Comparison of ENCODE assay signal across 14 cellular contexts in the genomic region with DNA sequence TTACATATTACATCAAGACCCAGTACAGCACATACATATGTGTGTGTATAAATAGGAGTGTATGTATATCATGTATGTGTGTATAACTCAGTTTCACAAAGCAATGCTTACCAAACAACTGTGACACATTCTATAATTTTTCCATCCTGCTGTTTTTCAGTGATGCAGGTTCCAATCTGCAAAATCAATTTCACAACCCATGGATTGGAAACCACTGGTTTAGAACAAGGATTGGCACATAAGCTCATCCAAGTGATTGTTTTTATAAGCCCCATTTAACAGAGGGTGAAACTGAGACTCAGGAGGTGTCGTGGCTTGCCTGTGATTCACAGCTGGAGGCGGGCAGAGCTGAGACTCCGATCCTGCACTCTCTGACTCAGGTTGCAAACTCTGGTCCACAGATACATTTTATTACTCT.
DNase-seq lines count a peak whose midpoint lies in the region; ATAC-seq and TF ChIP-seq lines count a peak whose summit lies in the region.
"Had no signal": no experiment of that assay in that cellular context is flagged by ENCODE, and none has a peak within 500 bp of the region (broad histone marks: within the 10 kb centered on the region; RNA-seq: fewer than 3 reads in every experiment).

No MANE protein-coding gene starts in this region.

- no peak for ATAC-seq in RWPE2 (ENCODE audit: low read depth)

- H3K9me3 ChIP-seq in RWPE2 (ENCODE audit: severe bottlenecking) (no peaks in the 10 kb centered on the region), esophagus squamous epithelium (no peaks in the 10 kb centered on the region)
- H3K9me3 ChIP-seq: uterus had no signal

- H3K4me3 ChIP-seq in RWPE2 (ENCODE audit: severe bottlenecking) (no peak overlapping the region), esophagus squamous epithelium (no peak overlapping the region)
- H3K4me3 ChIP-seq: SK-N-MC, uterus had no signal

- DNase-seq in activated CD8-positive, alpha-beta memory T cell treated with anti-CD3 and anti-CD28 coated beads, Interleukin-2, amount 50 U/mL, for 24 hours (ENCODE audit: extremely low read depth), result peak; percentile 36
- no peak for DNase-seq in activated CD8-positive, alpha-beta memory T cell treated with anti-CD3 and anti-CD28 coated beads for 24 hours
- DNase-seq in RWPE2 (ENCODE audit: low spot score), result no peak
- DNase-seq in esophagus squamous epithelium (lab: John Stamatoyannopoulos, UW), result no peak
- DNase-seq in stimulated activated CD8-positive, alpha-beta memory T cell treated with anti-CD3 and anti-CD28 coated beads, Interleukin-7, amount 100 ng/mL, for 24 hours (ENCODE audit: low read depth), result peak; percentile 23
- no peak for DNase-seq in NAMALWA (ENCODE audit: low spot score)
- no peak for DNase-seq in DMS153 treated with DMSO at 0.1 percent for 48 hours (lab: John Stamatoyannopoulos, UW; ENCODE audit: unreplicated experiment)
- no peak for DNase-seq in NCI-H1092 (lab: John Stamatoyannopoulos, UW)
- DNase-seq: KG1, naive B cell, NCI-H2029, uterus had no signal

- TF ChIP-seq CTCF in RWPE2 (IDR thresholded peaks at IDR 0.05; ENCODE audit: poor library complexity, severe bottlenecking) (peak; percentile 5), esophagus squamous epithelium (IDR thresholded peaks at IDR 0.05) (no peak)

- intact Hi-C loops in esophagus squamous epithelium (cut with DNase I), result loop anchor here (5.0 kb wide), 2 partner anchors 184 to 446 kb away; no protein-coding TSS in a partner anchor

- H3K27me3 ChIP-seq in RWPE2 (ENCODE audit: insufficient read depth, poor library complexity, severe bottlenecking) (no peaks in the 10 kb centered on the region), esophagus squamous epithelium (no peaks in the 10 kb centered on the region)
- H3K27me3 ChIP-seq: uterus had no signal

- H3K27ac ChIP-seq in RWPE2 (ENCODE audit: poor library complexity, severe bottlenecking) (no peak overlapping the region), esophagus squamous epithelium (peak overlapping the region in 3 of 4 donors; percentile 26 to 67 (median 58))
- H3K27ac ChIP-seq: SK-N-MC, uterus, VCaP had no signal

- WGBS in esophagus squamous epithelium, 2 donors, result 13 to 22% methylated on average over 3 of the region's 3 CpGs

- H3K4me1 ChIP-seq in RWPE2 (ENCODE audit: insufficient read depth, poor library complexity, severe bottlenecking) (peaks cover 3% of the 10 kb centered on the region), esophagus squamous epithelium (peaks cover 0 to 48% (median 0%) of the 10 kb centered on the region in 3 donors)
- H3K4me1 ChIP-seq: uterus had no signal

- H3K36me3 ChIP-seq in RWPE2 (ENCODE audit: low read depth), result no peaks in the 10 kb centered on the region
- H3K36me3 ChIP-seq in esophagus squamous epithelium, result no peaks in the 10 kb centered on the region
- H3K36me3 ChIP-seq: uterus had no signal

- TF ChIP-seq POLR2A in esophagus squamous epithelium (IDR thresholded peaks at IDR 0.05), result no peak

Comparison
In these comparisons a context has a peak if more than half of its experiments do, and no peak if none do; other contexts are left out.
1. DNase-seq: peak in activated CD8-positive, alpha-beta memory T cell treated with anti-CD3 and anti-CD28 coated beads, Interleukin-2, amount 50 U/mL, for 24 hours (single experiment) and stimulated activated CD8-positive, alpha-beta memory T cell treated with anti-CD3 and anti-CD28 coated beads, Interleukin-7, amount 100 ng/mL, for 24 hours (single experiment); none in activated CD8-positive, alpha-beta memory T cell treated with anti-CD3 and anti-CD28 coated beads for 24 hours (single experiment), RWPE2 (single experiment), esophagus squamous epithelium (single experiment), NAMALWA (single experiment), DMS153 treated with DMSO at 0.1 percent for 48 hours (single experiment) and NCI-H1092 (single experiment).